6 cellular contexts compared by ENCODE assay signal in the genomic region with DNA sequence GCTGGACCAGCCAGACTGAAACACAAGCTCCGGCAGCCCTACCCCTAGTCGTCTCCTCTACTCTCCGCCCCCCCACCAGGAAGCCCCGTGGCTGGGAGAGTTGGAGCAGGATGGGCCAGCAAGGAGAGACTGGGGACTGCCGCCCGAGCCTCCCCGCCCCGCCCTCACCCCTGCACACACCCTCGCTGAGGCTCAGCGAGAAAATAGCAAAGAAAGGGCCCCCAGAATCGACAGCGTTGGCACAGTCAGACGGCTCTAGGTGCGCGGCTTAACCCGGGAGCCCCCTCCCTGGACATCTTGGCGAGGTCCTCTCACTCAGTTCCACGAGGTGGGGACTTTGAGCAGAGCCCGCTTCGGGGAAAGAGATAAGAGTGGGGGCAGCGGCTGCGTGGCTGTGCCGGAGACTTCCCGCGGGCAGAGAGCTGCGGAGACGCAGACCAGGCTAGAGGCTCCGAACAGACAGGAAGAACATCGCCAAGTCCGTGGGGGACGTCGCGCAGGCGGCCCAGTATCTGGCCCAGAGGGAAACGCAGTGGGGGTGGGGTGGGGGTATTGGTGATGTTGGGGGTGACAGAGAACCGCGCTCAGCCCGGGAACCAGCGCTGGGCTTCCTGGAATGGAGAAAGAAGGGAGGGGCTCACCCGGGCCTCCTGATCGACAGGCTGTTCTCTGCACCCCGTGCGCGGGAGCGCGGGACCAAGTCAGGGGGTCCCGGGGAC.
DNase-seq lines count a peak whose midpoint lies in the region; ATAC-seq lines count a peak whose summit lies in the region.

No MANE protein-coding gene starts in this region.

- DNase-seq in 8988T (peak; percentile 83), SW480 (ENCODE audit: low spot score) (peak; percentile 60), DMS153 treated with DMSO at 0.1 percent for 48 hours (lab: John Stamatoyannopoulos, UW; ENCODE audit: unreplicated experiment) (no peak), NCI-H1092 treated with DMSO at 0.1 percent for 48 hours (lab: John Stamatoyannopoulos, UW) (no peak)

- no peaks in the 10 kb centered on the region for H3K36me3 ChIP-seq in iPS-20b (ENCODE audit: insufficient read depth, low read depth, low read length)

- no peak overlapping the region for H3K9ac ChIP-seq in iPS-20b (ENCODE audit: low read depth, low read length)

- peaks cover 4% of the 10 kb centered on the region for H3K4me1 ChIP-seq in iPS-20b (ENCODE audit: insufficient read depth, low read length)

- peak overlapping the region; percentile 81 for H3K4me3 ChIP-seq in iPS-20b (ENCODE audit: low read length)

- peaks cover 76% of the 10 kb centered on the region for H3K27me3 ChIP-seq in iPS-20b (ENCODE audit: insufficient read depth, low read length)

- ATAC-seq in HG02623 (IDR thresholded peaks at IDR 0.05; ENCODE audit: unreplicated experiment), result no peak

- H3K27ac ChIP-seq in iPS-20b (ENCODE audit: low read length), result no peak overlapping the region

- no peaks in the 10 kb centered on the region; the same call in 1 of the 2 replicates for H3K9me3 ChIP-seq in iPS-20b (ENCODE audit: insufficient read depth, low read depth, low read length)

Comparison
In these comparisons a context has a peak if more than half of its experiments do, and no peak if none do; other contexts are left out.
1. DNase-seq: peak in 8988T (single experiment) and SW480 (single experiment); none in DMS153 treated with DMSO at 0.1 percent for 48 hours (single experiment) and NCI-H1092 treated with DMSO at 0.1 percent for 48 hours (single experiment).